9 cellular contexts compared by ENCODE assay signal in the genomic region with DNA sequence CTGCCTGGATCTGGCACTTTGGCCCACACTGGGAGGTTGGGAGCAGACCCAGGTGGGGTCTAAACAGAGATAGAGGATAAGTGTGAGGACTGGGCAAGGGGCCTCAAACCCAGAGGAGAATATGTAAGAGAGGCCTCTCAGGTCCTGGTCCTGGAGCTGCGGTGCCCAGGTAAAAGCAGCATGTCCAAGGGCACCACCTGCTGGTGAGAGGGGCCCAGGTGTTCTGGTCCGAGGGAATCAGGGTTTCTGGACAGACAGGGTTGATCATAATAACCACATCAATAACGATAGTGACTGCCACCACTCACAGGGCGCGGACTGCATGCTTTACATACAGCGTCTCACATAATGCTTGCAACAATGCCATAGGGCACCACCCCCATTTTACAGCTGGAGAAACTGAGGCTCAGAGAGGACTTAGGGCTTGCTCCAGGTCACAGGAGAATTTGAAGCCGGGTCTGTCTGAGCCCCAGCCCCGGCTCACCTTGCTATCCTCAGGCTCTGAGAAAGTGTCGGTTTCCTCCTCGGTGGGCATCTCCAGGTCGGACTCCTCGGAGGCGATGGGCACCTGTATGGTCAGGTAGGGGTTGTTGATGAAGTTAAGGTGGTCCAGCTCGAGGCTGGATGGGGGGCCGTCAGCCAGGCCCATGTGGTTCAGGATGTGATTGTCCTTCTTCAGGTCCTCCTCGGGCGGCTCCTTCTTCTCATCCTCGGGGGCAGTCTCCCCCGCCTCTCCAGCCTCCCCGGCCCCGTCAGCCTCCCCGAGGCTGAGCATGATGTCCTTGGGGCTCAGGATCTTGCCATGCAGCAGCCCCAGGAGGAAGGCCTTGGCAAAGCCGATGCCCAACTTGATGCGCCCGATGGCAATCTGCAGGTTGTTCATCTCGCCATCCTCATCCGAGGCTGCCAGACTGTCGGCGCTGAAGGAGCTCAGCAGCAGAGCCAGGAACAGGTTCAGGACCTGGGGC. TPM values are rescaled to one million over a fixed set of nuclear protein-coding genes. Genes with fewer than 3 reads are reported as not detected.
DNase-seq lines count a peak whose midpoint lies in the region; ATAC-seq and TF ChIP-seq lines count a peak whose summit lies in the region.
"Had no signal": no experiment of that assay in that cellular context is flagged by ENCODE, and none has a peak within 500 bp of the region (broad histone marks: within the 10 kb centered on the region; RNA-seq: fewer than 3 reads in every experiment).

No MANE protein-coding gene starts in this region.

- intact Hi-C loops in activated T-helper 1 cell treated with anti-CD3 and anti-CD28 coated beads, Interleukin-12 subunit alpha, Interleukin-12 subunit beta, Interleukin-2, Interleukin-4 antibody, amounts not matched to agents 30 ng/mL and 10 ng/mL and 1 ng/mL, durations not matched to agents 14 hours and 24 hours and 36 hours (cut with micrococcal nuclease): no loop called here
- intact Hi-C loops in mucosa of descending colon (cut with DNase I, micrococcal nuclease): no loop called here

- no peaks in the 10 kb centered on the region for H3K36me3 Mint-ChIP-seq in activated T-helper 1 cell treated with anti-CD3 and anti-CD28 coated beads, Interleukin-12 subunit alpha, Interleukin-12 subunit beta, Interleukin-2, Interleukin-4 antibody, amounts not matched to agents 30 ng/mL and 10 ng/mL and 1 ng/mL, durations not matched to agents 14 hours and 24 hours and 36 hours (ENCODE audit: low read depth)

- peak; percentile 66 for TF ChIP-seq CTCF in mucosa of descending colon (IDR thresholded peaks at IDR 0.05)

- H3K9me3 Mint-ChIP-seq in activated T-helper 1 cell treated with anti-CD3 and anti-CD28 coated beads, Interleukin-12 subunit alpha, Interleukin-12 subunit beta, Interleukin-2, Interleukin-4 antibody, amounts not matched to agents 30 ng/mL and 10 ng/mL and 1 ng/mL, durations not matched to agents 14 hours and 24 hours and 36 hours: no peaks in the 10 kb centered on the region
- H3K9me3 Mint-ChIP-seq: central memory CD8-positive, alpha-beta T cell had no signal

- H3K27ac Mint-ChIP-seq in activated T-helper 1 cell treated with anti-CD3 and anti-CD28 coated beads, Interleukin-12 subunit alpha, Interleukin-12 subunit beta, Interleukin-2, Interleukin-4 antibody, amounts not matched to agents 30 ng/mL and 10 ng/mL and 1 ng/mL, durations not matched to agents 14 hours and 24 hours and 36 hours: peak overlapping the region; percentile 16

- no peak overlapping the region for H3K4me3 Mint-ChIP-seq in activated T-helper 1 cell treated with anti-CD3 and anti-CD28 coated beads, Interleukin-12 subunit alpha, Interleukin-12 subunit beta, Interleukin-2, Interleukin-4 antibody, amounts not matched to agents 30 ng/mL and 10 ng/mL and 1 ng/mL, durations not matched to agents 14 hours and 24 hours and 36 hours
- H3K4me3 Mint-ChIP-seq: central memory CD8-positive, alpha-beta T cell had no signal

- peaks cover 21% of the 10 kb centered on the region for H3K4me1 Mint-ChIP-seq in activated T-helper 1 cell treated with anti-CD3 and anti-CD28 coated beads, Interleukin-12 subunit alpha, Interleukin-12 subunit beta, Interleukin-2, Interleukin-4 antibody, amounts not matched to agents 30 ng/mL and 10 ng/mL and 1 ng/mL, durations not matched to agents 14 hours and 24 hours and 36 hours (ENCODE audit: low read depth)

- no peaks in the 10 kb centered on the region for H3K9me3 ChIP-seq in mucosa of descending colon

- peak; percentile 64 for ATAC-seq in mucosa of descending colon
- ATAC-seq in GM18519 (IDR thresholded peaks at IDR 0.05; ENCODE audit: low FRiP score, unreplicated experiment): no peak

- peaks cover 4% of the 10 kb centered on the region for H3K4me1 ChIP-seq in mucosa of descending colon (ENCODE audit: low read depth)

- H3K36me3 ChIP-seq in mucosa of descending colon (ENCODE audit: low read depth): no peaks in the 10 kb centered on the region

- no peak overlapping the region for H3K4me3 ChIP-seq in mucosa of descending colon

- H3K27me3 Mint-ChIP-seq in activated T-helper 1 cell treated with anti-CD3 and anti-CD28 coated beads, Interleukin-12 subunit alpha, Interleukin-12 subunit beta, Interleukin-2, Interleukin-4 antibody, amounts not matched to agents 30 ng/mL and 10 ng/mL and 1 ng/mL, durations not matched to agents 14 hours and 24 hours and 36 hours (ENCODE audit: insufficient read depth): no peaks in the 10 kb centered on the region
- H3K27me3 Mint-ChIP-seq: central memory CD8-positive, alpha-beta T cell had no signal

- DNase-seq in DMS153 (lab: John Stamatoyannopoulos, UW) (peak; percentile 18), HPDE6-E6E7 (ENCODE audit: extremely low spot score) (peak; percentile 54), mucosa of descending colon (peak; percentile 57 to 87 (median 79)), OCI-M1 (lab: John Stamatoyannopoulos, UW) (no peak), NOMO-1 treated with DMSO at 0.1 percent for 48 hours (lab: John Stamatoyannopoulos, UW; ENCODE audit: unreplicated experiment) (no peak)
- no peak for DNase-seq in activated T-helper 1 cell treated with anti-CD3 and anti-CD28 coated beads, Interleukin-12 subunit alpha, Interleukin-12 subunit beta, Interleukin-2, Interleukin-4 antibody, amounts not matched to agents 30 ng/mL and 10 ng/mL and 1 ng/mL, durations not matched to agents 14 hours and 24 hours and 36 hours (ENCODE audit: low spot score)
- no peak for DNase-seq in effector CD8-positive, alpha-beta T cell (lab: John Stamatoyannopoulos, UW)

RNA-seq across cellular contexts. Expression of a gene that starts 19.1 kb away (rescaled TPM):
- total RNA-seq in activated T-helper 1 cell treated with anti-CD3 and anti-CD28 coated beads, Interleukin-12 subunit alpha, Interleukin-12 subunit beta, Interleukin-2, Interleukin-4 antibody, amounts not matched to agents 30 ng/mL and 10 ng/mL and 1 ng/mL, durations not matched to agents 14 hours and 24 hours and 36 hours: 28.9 and 31.8 TPM in 2 replicates
- total RNA-seq in mucosa of descending colon: 1 to 10 TPM in 2 of 3 donors, under 1 TPM in 1; 0.70 to 2.4 (median 1.4) TPM

RNA-seq across cellular contexts. Expression of a gene that starts 21.5 kb away (rescaled TPM):
- total RNA-seq in activated T-helper 1 cell treated with anti-CD3 and anti-CD28 coated beads, Interleukin-12 subunit alpha, Interleukin-12 subunit beta, Interleukin-2, Interleukin-4 antibody, amounts not matched to agents 30 ng/mL and 10 ng/mL and 1 ng/mL, durations not matched to agents 14 hours and 24 hours and 36 hours: 0.13 and 0.22 TPM in 2 replicates
- under 1 TPM; 0.10 to 0.75 (median 0.22) TPM for total RNA-seq in mucosa of descending colon

RNA-seq across cellular contexts. Expression of a gene that starts 32.6 kb away (rescaled TPM):
- total RNA-seq in activated T-helper 1 cell treated with anti-CD3 and anti-CD28 coated beads, Interleukin-12 subunit alpha, Interleukin-12 subunit beta, Interleukin-2, Interleukin-4 antibody, amounts not matched to agents 30 ng/mL and 10 ng/mL and 1 ng/mL, durations not matched to agents 14 hours and 24 hours and 36 hours: not detected in 2 replicates
- not detected for total RNA-seq in mucosa of descending colon

RNA-seq across cellular contexts. Expression of a gene that starts 40.2 kb away (rescaled TPM):
- total RNA-seq in activated T-helper 1 cell treated with anti-CD3 and anti-CD28 coated beads, Interleukin-12 subunit alpha, Interleukin-12 subunit beta, Interleukin-2, Interleukin-4 antibody, amounts not matched to agents 30 ng/mL and 10 ng/mL and 1 ng/mL, durations not matched to agents 14 hours and 24 hours and 36 hours: not detected in 2 replicates
- not detected for total RNA-seq in mucosa of descending colon

RNA-seq across cellular contexts. Expression of a gene that starts 46.9 kb away (rescaled TPM):
- 0.44 and 0.91 TPM in 2 replicates for total RNA-seq in activated T-helper 1 cell treated with anti-CD3 and anti-CD28 coated beads, Interleukin-12 subunit alpha, Interleukin-12 subunit beta, Interleukin-2, Interleukin-4 antibody, amounts not matched to agents 30 ng/mL and 10 ng/mL and 1 ng/mL, durations not matched to agents 14 hours and 24 hours and 36 hours
- not detected for total RNA-seq in mucosa of descending colon

Comparison
In these comparisons a context has a peak if more than half of its experiments do, and no peak if none do; other contexts are left out.
1. DNase-seq: peak in DMS153 (single experiment), HPDE6-E6E7 (single experiment) and mucosa of descending colon (3 of 3); none in activated T-helper 1 cell treated with anti-CD3 and anti-CD28 coated beads, Interleukin-12 subunit alpha, Interleukin-12 subunit beta, Interleukin-2, Interleukin-4 antibody, amounts not matched to agents 30 ng/mL and 10 ng/mL and 1 ng/mL, durations not matched to agents 14 hours and 24 hours and 36 hours (single experiment), OCI-M1 (single experiment), effector CD8-positive, alpha-beta T cell (single experiment) and NOMO-1 treated with DMSO at 0.1 percent for 48 hours (single experiment).